ENCODE assay signal across 38 cellular contexts in the genomic region with DNA sequence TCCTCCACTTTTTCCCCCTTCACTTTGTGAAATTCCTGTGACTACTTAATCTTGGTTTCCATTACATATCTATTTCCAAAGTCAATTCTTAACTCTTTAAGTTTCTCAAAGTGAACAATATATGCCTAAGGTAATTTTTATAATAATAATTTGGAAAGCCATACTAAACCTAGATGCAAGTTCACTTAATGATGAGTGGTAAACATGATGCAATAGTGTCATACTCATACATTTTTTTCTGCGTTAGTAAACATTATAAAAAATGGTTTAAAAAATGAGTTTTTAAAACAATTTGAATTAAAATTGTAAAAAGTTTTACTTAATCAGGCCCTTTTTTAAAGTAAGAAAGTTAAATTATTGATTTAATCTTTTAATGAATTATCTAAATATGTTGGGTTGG.
"Had no signal": no experiment of that assay in that cellular context is flagged by ENCODE, and none has a peak within 500 bp of the region (broad histone marks: within the 10 kb centered on the region; RNA-seq: fewer than 3 reads in every experiment).

No MANE protein-coding gene starts in this region.

- H3K9me3 Mint-ChIP-seq: activated B cell treated with CpG ODN at 0.5 μM for 24 hours; activated CD4-positive, alpha-beta T cell treated with anti-CD3 and anti-CD28 coated beads, Interleukin-2, amount 10 ng/mL, durations not matched to agents 24 days and 14 days; activated naive CD4-positive, alpha-beta T cell treated with anti-CD3 and anti-CD28 coated beads, Interleukin-2, amount 50 U/mL, for 24 hours had no signal

- FAIRE-seq: bronchial epithelial cell, TTC549 had no signal

- H3K36me3 ChIP-seq: ascending aorta, cardiac muscle cell had no signal

- H3K4me3 Mint-ChIP-seq: activated B cell treated with CpG ODN at 0.5 μM for 24 hours; activated CD4-positive, alpha-beta memory T cell treated with anti-CD3 and anti-CD28 coated beads, Interleukin-2, amount 10 ng/mL, durations not matched to agents 7 days and 5 days; activated CD4-positive, alpha-beta T cell treated with anti-CD3 and anti-CD28 coated beads, Interleukin-2, amount 10 ng/mL, durations not matched to agents 24 days and 14 days; activated CD8-positive, alpha-beta memory T cell treated with anti-CD3 and anti-CD28 coated beads, Interleukin-2, amount 10 ng/mL, durations not matched to agents 7 days and 5 days; activated CD8-positive, alpha-beta T cell treated with anti-CD3 and anti-CD28 coated beads, Interleukin-2, amount 10 ng/mL, durations not matched to agents 7 days and 5 days; activated naive CD4-positive, alpha-beta T cell treated with anti-CD3 and anti-CD28 coated beads, Interleukin-2, amount 10 ng/mL, durations not matched to agents 7 days and 5 days; activated naive CD4-positive, alpha-beta T cell treated with anti-CD3 and anti-CD28 coated beads, Interleukin-2, amount 50 U/mL, for 24 hours; activated naive CD8-positive, alpha-beta T cell; activated naive CD8-positive, alpha-beta T cell treated with anti-CD3 and anti-CD28 coated beads, Interleukin-2, amount 10 ng/mL, durations not matched to agents 7 days and 5 days; activated naive CD8-positive, alpha-beta T cell treated with anti-CD3 and anti-CD28 coated beads, Interleukin-2, amount 50 U/mL, for 24 hours; activated T-cell treated with anti-CD3 and anti-CD28 coated beads, Interleukin-2, amount 50 U/mL, for 24 hours; brain; central memory CD8-positive, alpha-beta T cell; T-helper 1 cell treated with Interleukin-12 subunit alpha and Interleukin-12 subunit beta and Interleukin-4 antibody, amounts not matched to agents 30 μg/mL and 1 μg/mL, for 36 hours; T-helper 2 cell treated with Interferon-gamma antibody and Interleukin-4, amounts not matched to agents 5 μg/mL and 100 μg/mL, for 36 hours had no signal

- H3K27me3 Mint-ChIP-seq: activated B cell treated with CpG ODN at 0.5 μM for 24 hours; activated CD4-positive, alpha-beta memory T cell treated with anti-CD3 and anti-CD28 coated beads, Interleukin-2, amount 10 ng/mL, durations not matched to agents 7 days and 5 days; activated CD4-positive, alpha-beta T cell treated with anti-CD3 and anti-CD28 coated beads, Interleukin-2, amount 10 ng/mL, durations not matched to agents 24 days and 14 days; activated CD8-positive, alpha-beta memory T cell treated with anti-CD3 and anti-CD28 coated beads, Interleukin-2, amount 10 ng/mL, durations not matched to agents 7 days and 5 days; activated naive CD4-positive, alpha-beta T cell treated with anti-CD3 and anti-CD28 coated beads, Interleukin-2, amount 10 ng/mL, durations not matched to agents 7 days and 5 days; activated naive CD4-positive, alpha-beta T cell treated with anti-CD3 and anti-CD28 coated beads, Interleukin-2, amount 50 U/mL, for 24 hours; activated naive CD8-positive, alpha-beta T cell; activated naive CD8-positive, alpha-beta T cell treated with anti-CD3 and anti-CD28 coated beads, Interleukin-2, amount 10 ng/mL, durations not matched to agents 7 days and 5 days; activated naive CD8-positive, alpha-beta T cell treated with anti-CD3 and anti-CD28 coated beads, Interleukin-2, amount 50 U/mL, for 24 hours; activated T-cell treated with anti-CD3 and anti-CD28 coated beads, Interleukin-2, amount 50 U/mL, for 24 hours; central memory CD8-positive, alpha-beta T cell had no signal

- ATAC-seq: activated CD8-positive, alpha-beta memory T cell treated with anti-CD3 and anti-CD28 coated beads, Interleukin-2, amount 10 ng/mL, durations not matched to agents 7 days and 5 days; activated CD8-positive, alpha-beta T cell treated with anti-CD3 and anti-CD28 coated beads, Interleukin-2, amount 10 ng/mL, durations not matched to agents 7 days and 5 days; activated naive CD8-positive, alpha-beta T cell treated with anti-CD3 and anti-CD28 coated beads, Interleukin-2, amount 50 U/mL, for 24 hours had no signal

- H3K4me1 ChIP-seq: ascending aorta had no signal

- H3K36me3 Mint-ChIP-seq: activated CD8-positive, alpha-beta memory T cell treated with anti-CD3 and anti-CD28 coated beads, Interleukin-2, amount 10 ng/mL, durations not matched to agents 7 days and 5 days; activated naive CD4-positive, alpha-beta T cell treated with anti-CD3 and anti-CD28 coated beads, Interleukin-2, amount 10 ng/mL, durations not matched to agents 7 days and 5 days; activated naive CD4-positive, alpha-beta T cell treated with anti-CD3 and anti-CD28 coated beads, Interleukin-2, amount 50 U/mL, for 24 hours; activated naive CD8-positive, alpha-beta T cell; activated naive CD8-positive, alpha-beta T cell treated with anti-CD3 and anti-CD28 coated beads, Interleukin-2, amount 10 ng/mL, durations not matched to agents 7 days and 5 days; brain had no signal

- H3K27ac Mint-ChIP-seq: activated B cell treated with CpG ODN at 0.5 μM for 24 hours; activated CD4-positive, alpha-beta memory T cell treated with anti-CD3 and anti-CD28 coated beads, Interleukin-2, amount 10 ng/mL, durations not matched to agents 7 days and 5 days; activated CD4-positive, alpha-beta T cell treated with anti-CD3 and anti-CD28 coated beads, Interleukin-2, amount 10 ng/mL, durations not matched to agents 24 days and 14 days; activated CD8-positive, alpha-beta memory T cell treated with anti-CD3 and anti-CD28 coated beads, Interleukin-2, amount 10 ng/mL, durations not matched to agents 7 days and 5 days; activated CD8-positive, alpha-beta T cell treated with anti-CD3 and anti-CD28 coated beads, Interleukin-2, amount 10 ng/mL, durations not matched to agents 7 days and 5 days; activated naive CD4-positive, alpha-beta T cell treated with anti-CD3 and anti-CD28 coated beads, Interleukin-2, amount 10 ng/mL, durations not matched to agents 7 days and 5 days; activated naive CD4-positive, alpha-beta T cell treated with anti-CD3 and anti-CD28 coated beads, Interleukin-2, amount 50 U/mL, for 24 hours; activated naive CD8-positive, alpha-beta T cell; activated naive CD8-positive, alpha-beta T cell treated with anti-CD3 and anti-CD28 coated beads, Interleukin-2, amount 10 ng/mL, durations not matched to agents 7 days and 5 days; activated naive CD8-positive, alpha-beta T cell treated with anti-CD3 and anti-CD28 coated beads, Interleukin-2, amount 50 U/mL, for 24 hours; activated T-cell treated with anti-CD3 and anti-CD28 coated beads, Interleukin-2, amount 50 U/mL, for 24 hours; activated T-helper 2 cell treated with anti-CD3 and anti-CD28 coated beads, Interferon-gamma antibody, Interleukin-2, Interleukin-4, amounts not matched to agents 10 μg/mL and 5 μg/mL and 100 μg/mL, durations not matched to agents 14 hours and 24 hours and 36 hours; brain; T-helper 1 cell treated with Interleukin-12 subunit alpha and Interleukin-12 subunit beta and Interleukin-4 antibody, amounts not matched to agents 30 μg/mL and 1 μg/mL, for 36 hours; T-helper 2 cell treated with Interferon-gamma antibody and Interleukin-4, amounts not matched to agents 5 μg/mL and 100 μg/mL, for 36 hours had no signal

- H3K4me1 Mint-ChIP-seq: activated B cell treated with CpG ODN at 0.5 μM for 24 hours; activated CD4-positive, alpha-beta memory T cell treated with anti-CD3 and anti-CD28 coated beads, Interleukin-2, amount 10 ng/mL, durations not matched to agents 7 days and 5 days; activated CD4-positive, alpha-beta T cell treated with anti-CD3 and anti-CD28 coated beads, Interleukin-2, amount 10 ng/mL, durations not matched to agents 24 days and 14 days; activated CD8-positive, alpha-beta memory T cell treated with anti-CD3 and anti-CD28 coated beads, Interleukin-2, amount 10 ng/mL, durations not matched to agents 7 days and 5 days; activated naive CD4-positive, alpha-beta T cell treated with anti-CD3 and anti-CD28 coated beads, Interleukin-2, amount 10 ng/mL, durations not matched to agents 7 days and 5 days; activated naive CD4-positive, alpha-beta T cell treated with anti-CD3 and anti-CD28 coated beads, Interleukin-2, amount 50 U/mL, for 24 hours; activated naive CD8-positive, alpha-beta T cell treated with anti-CD3 and anti-CD28 coated beads, Interleukin-2, amount 10 ng/mL, durations not matched to agents 7 days and 5 days; activated naive CD8-positive, alpha-beta T cell treated with anti-CD3 and anti-CD28 coated beads, Interleukin-2, amount 50 U/mL, for 24 hours; central memory CD8-positive, alpha-beta T cell had no signal

- H3K27me3 ChIP-seq: ascending aorta, cardiac muscle cell had no signal

- H3K4me3 ChIP-seq: ascending aorta, cardiac muscle cell had no signal

- H3K27ac ChIP-seq: ascending aorta, cardiac muscle cell, VCaP had no signal

- DNase-seq: activated B cell treated with CpG ODN at 0.5 μM for 24 hours; activated CD4-positive, alpha-beta memory T cell treated with anti-CD3 and anti-CD28 coated beads, Interleukin-2, amount 10 ng/mL, durations not matched to agents 7 days and 5 days; activated CD4-positive, alpha-beta T cell treated with anti-CD3 and anti-CD28 coated beads for 4 hours; activated CD4-positive, alpha-beta T cell treated with anti-CD3 and anti-CD28 coated beads, Interleukin-2, amount 10 ng/mL, durations not matched to agents 24 days and 14 days; activated CD4-positive, alpha-beta T cell treated with anti-CD3 and anti-CD28 coated beads, Interleukin-2, amount 50 U/mL, for 1 hour; activated CD4-positive, alpha-beta T cell treated with anti-CD3 and anti-CD28 coated beads, Interleukin-2, amount 50 U/mL, for 4 hours; activated CD4-positive, CD25-positive, alpha-beta regulatory T cell treated with anti-CD3 and anti-CD28 coated beads, Interleukin-2, amount 50 U/mL, for 72 hours; activated CD8-positive, alpha-beta memory T cell treated with anti-CD3 and anti-CD28 coated beads for 24 hours; activated CD8-positive, alpha-beta memory T cell treated with anti-CD3 and anti-CD28 coated beads, Interleukin-2, amount 10 ng/mL, durations not matched to agents 7 days and 5 days; activated CD8-positive, alpha-beta memory T cell treated with anti-CD3 and anti-CD28 coated beads, Interleukin-2, amount 50 U/mL, for 48 hours; activated CD8-positive, alpha-beta T cell treated with anti-CD3 and anti-CD28 coated beads, Interleukin-2, amount 10 ng/mL, durations not matched to agents 7 days and 5 days; activated effector memory CD4-positive, alpha-beta T cell treated with Interleukin-2 at 50 U/mL for 16 hours; activated gamma-delta T cell; activated naive CD4-positive, alpha-beta T cell treated with anti-CD3 and anti-CD28 coated beads, Interleukin-2, amount 10 ng/mL, durations not matched to agents 7 days and 5 days; activated naive CD4-positive, alpha-beta T cell treated with Interleukin-2 at 50 U/mL for 16 hours; activated naive CD8-positive, alpha-beta T cell treated with anti-CD3 and anti-CD28 coated beads, Interleukin-2, amount 10 ng/mL, durations not matched to agents 7 days and 5 days; activated naive CD8-positive, alpha-beta T cell treated with anti-CD3 and anti-CD28 coated beads, Interleukin-2, amount 50 U/mL, for 24 hours; activated T-cell treated with anti-CD3 and anti-CD28 coated beads, Interleukin-2, amount 50 U/mL, for 24 hours; activated T-cell treated with anti-CD3 and anti-CD28 coated beads, Interleukin-2, amount 50 U/mL, for 48 hours; amygdala; anterior cingulate cortex; caudate nucleus; cerebellar nuclear complex; T-helper 1 cell; T-helper 2 cell; T-helper 9 cell had no signal

- H3K9me3 ChIP-seq: ascending aorta had no signal
